17 cellular contexts compared by ENCODE assay signal in the genomic region with DNA sequence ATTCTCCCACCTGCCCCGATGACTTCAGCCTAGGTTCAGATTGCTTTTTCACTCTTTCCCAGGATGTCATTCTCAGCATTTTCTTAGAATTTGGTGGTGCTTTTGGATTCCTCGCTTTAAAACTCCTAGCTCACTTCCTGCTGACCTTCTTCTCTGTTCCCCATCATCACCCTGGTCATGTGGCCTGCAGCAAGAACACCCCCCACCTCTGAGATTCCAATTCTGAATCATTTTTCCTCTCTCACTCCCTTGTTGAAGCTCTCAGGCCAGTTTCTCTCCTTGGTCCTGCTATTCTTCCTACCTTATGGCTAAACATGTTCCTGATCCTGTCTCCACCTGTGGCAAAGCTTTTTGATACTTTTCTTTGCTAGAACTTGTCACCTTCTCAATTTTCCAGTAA.
"Had no signal": no experiment of that assay in that cellular context is flagged by ENCODE, and none has a peak within 500 bp of the region (broad histone marks: within the 10 kb centered on the region; RNA-seq: fewer than 3 reads in every experiment).

No MANE protein-coding gene starts in this region.

- H3K36me3 Mint-ChIP-seq: brain; naive thymus-derived CD8-positive, alpha-beta T cell had no signal

- DNase-seq: activated CD4-positive, alpha-beta memory T cell treated with anti-CD3 and anti-CD28 coated beads, Interleukin-2, amount 10 ng/mL, durations not matched to agents 7 days and 5 days; activated CD4-positive, alpha-beta T cell treated with anti-CD3 and anti-CD28 coated beads for 36 hours; activated effector memory CD4-positive, alpha-beta T cell treated with Interleukin-2 at 50 U/mL for 16 hours; activated naive CD4-positive, alpha-beta T cell treated with anti-CD3 and anti-CD28 coated beads, Interleukin-2, amount 50 U/mL, for 16 hours; activated T-cell treated with anti-CD3 and anti-CD28 coated beads, Interleukin-2, amount 50 U/mL, for 4 hours; amniotic stem cell; dermis blood vessel endothelial cell; islet precursor cell; left lung; naive thymus-derived CD8-positive, alpha-beta T cell; stimulated activated CD4-positive, alpha-beta T cell treated with anti-CD3 and anti-CD28 coated beads, Interleukin-1b, Interleukin-23, amount 100 ng/mL, for 48 hours; stomach; T-helper 1 cell; testis; upper lobe of left lung had no signal

- H3K27me3 ChIP-seq: left lung, stomach, testis, upper lobe of left lung had no signal

- H3K27ac Mint-ChIP-seq: activated CD4-positive, alpha-beta memory T cell treated with anti-CD3 and anti-CD28 coated beads, Interleukin-2, amount 10 ng/mL, durations not matched to agents 7 days and 5 days; activated CD4-positive, alpha-beta T cell treated with anti-CD3 and anti-CD28 coated beads for 36 hours; brain; naive thymus-derived CD8-positive, alpha-beta T cell had no signal

- H3K27ac ChIP-seq: epithelial cell of prostate, left lung, stomach, testis, upper lobe of left lung had no signal

- H3K9me3 Mint-ChIP-seq: activated CD4-positive, alpha-beta memory T cell treated with anti-CD3 and anti-CD28 coated beads, Interleukin-2, amount 10 ng/mL, durations not matched to agents 7 days and 5 days; activated T-cell treated with anti-CD3 and anti-CD28 coated beads, Interleukin-2, amount 50 U/mL, for 4 hours; brain; naive thymus-derived CD8-positive, alpha-beta T cell had no signal

- H3K27me3 Mint-ChIP-seq: activated CD4-positive, alpha-beta memory T cell treated with anti-CD3 and anti-CD28 coated beads, Interleukin-2, amount 10 ng/mL, durations not matched to agents 7 days and 5 days; activated CD4-positive, alpha-beta T cell treated with anti-CD3 and anti-CD28 coated beads for 36 hours; brain; naive thymus-derived CD8-positive, alpha-beta T cell had no signal

- H3K4me3 Mint-ChIP-seq: activated CD4-positive, alpha-beta memory T cell treated with anti-CD3 and anti-CD28 coated beads, Interleukin-2, amount 10 ng/mL, durations not matched to agents 7 days and 5 days; activated CD4-positive, alpha-beta T cell treated with anti-CD3 and anti-CD28 coated beads for 36 hours; activated T-cell treated with anti-CD3 and anti-CD28 coated beads, Interleukin-2, amount 50 U/mL, for 4 hours; brain; naive thymus-derived CD8-positive, alpha-beta T cell had no signal

- H3K36me3 ChIP-seq: left lung, stomach, upper lobe of left lung had no signal

- ATAC-seq: activated CD4-positive, alpha-beta T cell treated with anti-CD3 and anti-CD28 coated beads for 36 hours; activated T-cell treated with anti-CD3 and anti-CD28 coated beads, Interleukin-2, amount 50 U/mL, for 4 hours; left lung; naive thymus-derived CD8-positive, alpha-beta T cell had no signal

- H3K9me3 ChIP-seq: left lung, stomach, testis, upper lobe of left lung had no signal

- H3K4me1 Mint-ChIP-seq: activated CD4-positive, alpha-beta T cell treated with anti-CD3 and anti-CD28 coated beads for 36 hours; naive thymus-derived CD8-positive, alpha-beta T cell had no signal

- H3K4me3 ChIP-seq: left lung, stomach, testis, upper lobe of left lung had no signal
